Comparison of ENCODE assay signal across 8 cellular contexts in the genomic region with DNA sequence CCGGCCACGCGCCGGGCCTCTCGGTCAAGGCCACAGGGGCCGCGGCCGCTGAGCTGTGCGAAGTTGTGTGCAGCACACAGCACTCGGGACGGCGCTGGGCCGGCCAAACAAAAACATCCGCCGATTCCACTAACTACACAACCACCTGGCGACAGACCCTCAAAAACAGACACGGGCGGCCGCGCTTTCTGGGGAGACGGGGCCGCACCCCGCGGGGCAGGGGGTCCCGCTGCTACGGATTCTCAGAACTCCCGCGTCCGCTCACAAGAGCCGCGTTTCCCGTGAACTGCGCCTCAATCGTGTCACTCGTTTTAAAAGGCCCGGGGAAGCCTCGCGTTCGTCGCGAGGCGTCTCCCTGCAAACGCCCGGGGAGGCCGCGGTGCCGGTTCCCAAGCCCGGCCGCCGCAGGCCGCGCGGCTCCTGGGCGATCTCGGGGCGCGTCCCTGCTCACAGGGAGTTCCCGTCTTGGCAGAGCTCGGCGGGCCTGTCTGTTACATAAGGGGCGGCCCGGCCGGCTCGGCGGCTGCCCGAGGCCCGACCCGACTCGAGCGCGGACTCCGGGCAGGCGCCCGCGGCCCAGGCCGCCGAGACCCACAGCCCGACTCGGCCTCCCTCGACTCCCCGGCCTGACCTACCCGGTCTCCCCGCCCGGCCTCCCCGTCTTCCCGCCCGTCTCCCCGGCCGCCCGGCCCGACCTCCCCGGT. TPM values are rescaled to one million over a fixed set of nuclear protein-coding genes. Genes with fewer than 3 reads are reported as not detected.
DNase-seq lines count a peak whose midpoint lies in the region; ATAC-seq, FAIRE-seq and TF ChIP-seq lines count a peak whose summit lies in the region.

No MANE protein-coding gene starts in this region.

- H3K4me3 Mint-ChIP-seq in activated naive CD4-positive, alpha-beta T cell treated with anti-CD3 and anti-CD28 coated beads for 36 hours, result peak overlapping the region; percentile 85
- peak overlapping the region; percentile 92 for H3K4me3 Mint-ChIP-seq in glutamatergic neuron (ENCODE audit: unreplicated experiment)

- H3K14ac ChIP-seq in IMR-90 (replicated peaks; ENCODE audit: low read depth, low read length), result peak overlapping the region; percentile 64; the same call in 1 of the 2 replicates

- no peak overlapping the region for H2BK15ac ChIP-seq in IMR-90 (ENCODE audit: low read depth, low read length)

- no peak for FAIRE-seq in pancreas (lab: Jason Lieb, UNC)

- H3K9ac ChIP-seq in IMR-90 (ENCODE audit: low read depth, low read length), result peak overlapping the region; percentile 80

- H3K4me1 ChIP-seq in IMR-90 (ENCODE audit: control insufficient read depth, insufficient read depth, low read length) (peaks cover 10% of the 10 kb centered on the region), pancreas (peaks cover 0 to 17% (median 15%) of the 10 kb centered on the region in 3 donors)

- H3K9me3 ChIP-seq in IMR-90 (ENCODE audit: control insufficient read depth, insufficient read depth, low read length), result peaks cover 10% of the 10 kb centered on the region
- no peaks in the 10 kb centered on the region for H3K9me3 ChIP-seq in pancreas

- H4K91ac ChIP-seq in IMR-90 (ENCODE audit: insufficient read depth, low read depth, low read length), result peak overlapping the region; percentile 15; the same call in 1 of the 2 replicates

- H3K18ac ChIP-seq in IMR-90 (ENCODE audit: low read depth, low read length), result no peak overlapping the region

- H3K27ac ChIP-seq in IMR-90 (ENCODE audit: insufficient read depth, low read length), result peak overlapping the region; percentile 54
- peak overlapping the region; percentile 57 to 68 (median 64) for H3K27ac ChIP-seq in pancreas

- H4K20me1 ChIP-seq in IMR-90 (ENCODE audit: insufficient read depth, low read length), result peaks cover 51% of the 10 kb centered on the region

- peak overlapping the region; percentile 70 for H3K4ac ChIP-seq in IMR-90 (ENCODE audit: low read depth, low read length)

- DNase-seq in EL, result peak; percentile 21
- DNase-seq in IMR-90, result peak; percentile 32
- peak; percentile 44 for DNase-seq in activated naive CD4-positive, alpha-beta T cell treated with anti-CD3 and anti-CD28 coated beads for 36 hours
- peak; percentile 47 for DNase-seq in glutamatergic neuron
- DNase-seq in pancreas, result peak in 5 of 6 donors; percentile 52 to 86 (median 73)
- no peak for DNase-seq in NOMO-1 treated with DMSO at 0.1 percent for 48 hours (lab: John Stamatoyannopoulos, UW; ENCODE audit: unreplicated experiment)
- DNase-seq in hepatic stellate cell (ENCODE audit: low spot score), result no peak

- no peak overlapping the region for H4K5ac ChIP-seq in IMR-90 (ENCODE audit: low read depth, low read length)

- CTCF ChIA-PET in IMR-90 (lab: Yijun Ruan, JAX), result no interaction called here
- CTCF ChIA-PET in activated naive CD4-positive, alpha-beta T cell treated with anti-CD3 and anti-CD28 coated beads for 36 hours (lab: Charles Lee), result no interaction called here

- H3K4me2 ChIP-seq in IMR-90 (ENCODE audit: low read depth, low read length), result peak overlapping the region; percentile 75

- no peak overlapping the region for H2BK120ac ChIP-seq in IMR-90 (ENCODE audit: low read depth, low read length)

- H2AK5ac ChIP-seq in IMR-90 (ENCODE audit: low read depth, low read length), result peak overlapping the region; percentile 43; the same call in 1 of the 2 replicates

- H3K36me3 ChIP-seq in IMR-90 (ENCODE audit: control insufficient read depth, insufficient read depth, low read length) (peaks cover 25% of the 10 kb centered on the region), pancreas (peaks cover 0 to 19% (median 18%) of the 10 kb centered on the region in 3 donors)

- peak; percentile 31 for ATAC-seq in IMR-90 (ENCODE audit: low read depth)
- peak; percentile 62 to 74 (median 68) for ATAC-seq in pancreas
- ATAC-seq in GM18873 (IDR thresholded peaks at IDR 0.05; ENCODE audit: low FRiP score, unreplicated experiment), result no peak

- intact Hi-C loops in IMR-90 (cut with micrococcal nuclease) (no loop called here), pancreas (cut with DNase I) (no loop called here)
- intact Hi-C loops in activated naive CD4-positive, alpha-beta T cell treated with anti-CD3 and anti-CD28 coated beads for 36 hours (cut with micrococcal nuclease), result loop anchor here (1.0 to 5.0 kb wide), 3 partner anchors 13 to 366 kb away; a partner anchor contains a TSS

- BruUV-seq in IMR-90 (replicated peaks; lab: Mats Ljungman, UMichigan), result no TSS peak

- peak overlapping the region; percentile 54 for H3K23ac ChIP-seq in IMR-90 (ENCODE audit: low read depth, low read length)

- POLR2A ChIA-PET in IMR-90 (lab: Charles Lee; ENCODE audit: unreplicated experiment), result no interaction called here

- no peaks in the 10 kb centered on the region for H3K27me3 ChIP-seq in IMR-90 (ENCODE audit: control insufficient read depth, insufficient read depth, low read length)
- H3K27me3 ChIP-seq in pancreas, result no peaks in the 10 kb centered on the region

- peaks cover 19% of the 10 kb centered on the region for H3K9me1 ChIP-seq in IMR-90 (ENCODE audit: insufficient read depth, low read length)

- no peak for TF ChIP-seq CTCF in IMR-90 (conservative IDR thresholded peaks at IDR 0.05; ENCODE audit: low read depth, low read length)
- no peak for TF ChIP-seq CTCF in glutamatergic neuron (IDR thresholded peaks at IDR 0.05; ENCODE audit: partially characterized antibody, unreplicated experiment)
- no peak for TF ChIP-seq CTCF in pancreas (IDR thresholded peaks at IDR 0.05)

- peak overlapping the region; percentile 71 for H2AFZ ChIP-seq in IMR-90 (replicated peaks; ENCODE audit: low read length, poor library complexity)

- WGBS in IMR-90 (ENCODE audit: extremely low coverage in 2 of 2, insufficient read length in 1 of 2), 2 experiments, result 0% methylated on average over 74 of the region's 92 CpGs; no CpG with 5 or more reads in 1 of the 2 experiments
- 0 to 1% methylated on average over 63 to 92 of the region's 92 CpGs for WGBS in pancreas, 2 donors

- H3K36me3 Mint-ChIP-seq in activated naive CD4-positive, alpha-beta T cell treated with anti-CD3 and anti-CD28 coated beads for 36 hours (ENCODE audit: low read depth), result peaks cover 21% of the 10 kb centered on the region
- H3K36me3 Mint-ChIP-seq in glutamatergic neuron (ENCODE audit: unreplicated experiment), result peaks cover 17% of the 10 kb centered on the region

- H3K27me3 Mint-ChIP-seq in activated naive CD4-positive, alpha-beta T cell treated with anti-CD3 and anti-CD28 coated beads for 36 hours (ENCODE audit: low read depth), result no peaks in the 10 kb centered on the region
- H3K27me3 Mint-ChIP-seq in glutamatergic neuron (ENCODE audit: unreplicated experiment), result peaks cover 21% of the 10 kb centered on the region

- peak overlapping the region; percentile 55; the same call in 1 of the 2 replicates for H3K56ac ChIP-seq in IMR-90 (ENCODE audit: extremely low read depth, insufficient read depth, low read length)

- peak overlapping the region; percentile 91 for H3K27ac Mint-ChIP-seq in activated naive CD4-positive, alpha-beta T cell treated with anti-CD3 and anti-CD28 coated beads for 36 hours
- H3K27ac Mint-ChIP-seq in glutamatergic neuron (ENCODE audit: unreplicated experiment), result peak overlapping the region; percentile 43

- H2AK9ac ChIP-seq in IMR-90 (replicated peaks; ENCODE audit: low read depth, low read length, poor library complexity), result peak overlapping the region; percentile 90

- H4K8ac ChIP-seq in IMR-90 (ENCODE audit: low read depth in 2 of 2, low read length in 2 of 2), result no peak overlapping the region

- H3K4me1 Mint-ChIP-seq in activated naive CD4-positive, alpha-beta T cell treated with anti-CD3 and anti-CD28 coated beads for 36 hours (ENCODE audit: low read depth), result peaks cover 62% of the 10 kb centered on the region
- peaks cover 26% of the 10 kb centered on the region for H3K4me1 Mint-ChIP-seq in glutamatergic neuron (ENCODE audit: low read depth, unreplicated experiment)

- no peak overlapping the region for H2BK20ac ChIP-seq in IMR-90 (ENCODE audit: low read depth, low read length)

- H3K4me3 ChIP-seq in IMR-90 (ENCODE audit: insufficient read depth, low read depth, low read length) (peak overlapping the region; percentile 98), pancreas (peak overlapping the region; percentile 53 to 88 (median 70))

- peak; percentile 50; the same call in 1 of the 2 replicates for TF ChIP-seq POLR2A in IMR-90 (IDR thresholded peaks at IDR 0.05; ENCODE audit: low read depth, low read length)

- in situ Hi-C loops in IMR-90 (cut with MboI; ENCODE audit: low sequenced_read_pairs), result no loop called here

- TF ChIP-seq RAD21 in IMR-90 (IDR thresholded peaks at IDR 0.05; ENCODE audit: low read length), result no peak

- H2BK5ac ChIP-seq in IMR-90 (ENCODE audit: low read depth, low read length, poor library complexity, severe bottlenecking), result peak overlapping the region; percentile 37

- H3K79me1 ChIP-seq in IMR-90 (ENCODE audit: low read depth in 1 of 2, low read length in 2 of 2), result peaks cover 0 to 32% of the 10 kb centered on the region in 2 experiments; a peak in 2 of 4 replicates

- dilution Hi-C loops in IMR-90 (cut with HindIII; ENCODE audit: low sequenced_read_pairs, unreplicated experiment), result no loop called here

- H3K9me3 Mint-ChIP-seq in activated naive CD4-positive, alpha-beta T cell treated with anti-CD3 and anti-CD28 coated beads for 36 hours, result no peaks in the 10 kb centered on the region
- H3K9me3 Mint-ChIP-seq in glutamatergic neuron (ENCODE audit: unreplicated experiment), result peaks cover 18% of the 10 kb centered on the region

TF ChIP-seq in IMR-90, 13 proteins besides CTCF, POLR2A, EP300 and RAD21:
- TF ChIP-seq MXI1 (IDR thresholded peaks at IDR 0.05; ENCODE audit: borderline replicate concordance, low read depth, low read length) (0 out of 2 replicates have a peak, but pooled peaks have one; percentile 44), RCOR1 (IDR thresholded peaks at IDR 0.05; ENCODE audit: insufficient replicate concordance, low read length) (no peak), CEBPB (IDR thresholded peaks at IDR 0.05; ENCODE audit: low read depth, low read length) (no peak)

RNA-seq across cellular contexts. Expression of a gene that starts 0.9 kb away (rescaled TPM):
- total RNA-seq in IMR-90 (2012; rRNA removed), result 10.0 and 10.8 TPM in 2 replicates
- 9.4 and 10.6 TPM in 2 replicates for polyA plus RNA-seq in IMR-90 (2012; rRNA removed)
- polyA plus RNA-seq in IMR-90 (2012; cell fraction: cytosol; rRNA removed), result 8.0 and 8.3 TPM in 2 replicates
- 42.9 and 49.7 TPM in 2 replicates for polyA plus RNA-seq in IMR-90 (2012; cell fraction: nucleus; rRNA removed; ENCODE audit: low replicate concordance)
- 10 to 100 TPM; 26.0 to 27.0 TPM for total RNA-seq in activated naive CD4-positive, alpha-beta T cell treated with anti-CD3 and anti-CD28 coated beads for 36 hours
- total RNA-seq in glutamatergic neuron (ENCODE audit: unreplicated experiment), result 73.7 TPM
- total RNA-seq in pancreas, result 10 to 100 TPM; 14.0 to 23.6 (median 15.8) TPM
- polyA plus RNA-seq in pancreas, result 10 to 100 TPM; 19.7 to 26.3 TPM

RNA-seq across cellular contexts. Expression of a gene that starts 26.9 kb away (rescaled TPM):
- total RNA-seq in IMR-90 (2012; rRNA removed) (9.3 and 10.6 TPM in 2 replicates), glutamatergic neuron (ENCODE audit: unreplicated experiment) (53.5 TPM), pancreas (1 to 10 TPM; 3.7 to 7.2 (median 5.5) TPM)
- polyA plus RNA-seq in IMR-90 (2012; rRNA removed) (9.6 and 10.5 TPM in 2 replicates), pancreas (1 to 10 TPM; 2.4 to 3.2 TPM)
- 6.7 and 7.1 TPM in 2 replicates for polyA plus RNA-seq in IMR-90 (2012; cell fraction: cytosol; rRNA removed)
- polyA plus RNA-seq in IMR-90 (2012; cell fraction: nucleus; rRNA removed; ENCODE audit: low replicate concordance), result 11.9 and 13.8 TPM in 2 replicates
- total RNA-seq in activated naive CD4-positive, alpha-beta T cell treated with anti-CD3 and anti-CD28 coated beads for 36 hours, result 10 to 100 TPM; 13.0 to 13.1 TPM

Comparison
In these comparisons a context has a peak if more than half of its experiments do, and no peak if none do; other contexts are left out.
1. DNase-seq: peak in EL (single experiment), IMR-90 (single experiment), activated naive CD4-positive, alpha-beta T cell treated with anti-CD3 and anti-CD28 coated beads for 36 hours (single experiment), glutamatergic neuron (single experiment) and pancreas (5 of 6); none in NOMO-1 treated with DMSO at 0.1 percent for 48 hours (single experiment) and hepatic stellate cell (single experiment).